Comparison of ENCODE assay signal across 8 cellular contexts in genomic region chr16:67110136-67110847, GRCh38. TPM values are rescaled to one million over a fixed set of nuclear protein-coding genes. Genes with fewer than 3 reads are reported as not detected.
DNase-seq lines count a peak whose midpoint lies in the region; ATAC-seq, FAIRE-seq and TF ChIP-seq lines count a peak whose summit lies in the region.

No MANE protein-coding gene starts in this region.

- peaks cover 0 to 2% (median 0%) of the 10 kb centered on the region in 11 donors for H3K9me3 Mint-ChIP-seq in naive thymus-derived CD4-positive, alpha-beta T cell

- 13% methylated on average over 21 of the region's 27 CpGs; no CpG with 5 or more reads in 1 of the 2 experiments for WGBS in H1 (ENCODE audit: extremely low coverage in 1 of 2, insufficient coverage in 1 of 2, insufficient read length in 1 of 2, insufficient replicate concordance in 2 of 2, low coverage in 1 of 2, low lambda C conversion rate in 2 of 2, missing lambda C conversion rate in 1 of 2), 2 experiments

- peaks cover 0 to 4% (median 0%) of the 10 kb centered on the region in 5 donors for H3K36me3 Mint-ChIP-seq in naive thymus-derived CD4-positive, alpha-beta T cell

- H3K23ac ChIP-seq in H1 (ENCODE audit: insufficient read length), result no peak overlapping the region

- intact Hi-C loops in naive thymus-derived CD4-positive, alpha-beta T cell (cut with micrococcal nuclease), result no loop called here

- peaks cover 26 to 51% (median 34%) of the 10 kb centered on the region in 7 donors for H3K4me1 Mint-ChIP-seq in naive thymus-derived CD4-positive, alpha-beta T cell

- H3K79me1 ChIP-seq in H1 (ENCODE audit: low read depth, low read length), result peaks cover 7% of the 10 kb centered on the region; the same call in 1 of the 2 replicates

- H3K14ac ChIP-seq in H1 (ENCODE audit: insufficient read length), result no peak overlapping the region

- peak; percentile 23 for ATAC-seq in naive thymus-derived CD4-positive, alpha-beta T cell

- no peaks in the 10 kb centered on the region for H3K27me3 Mint-ChIP-seq in naive thymus-derived CD4-positive, alpha-beta T cell

- no peak overlapping the region for H2BK15ac ChIP-seq in H1 (ENCODE audit: low read length)

- H3K36me3 ChIP-seq in ES-I3 (ENCODE audit: insufficient read depth, low read length) (no peaks in the 10 kb centered on the region), H7 (replicated peaks; ENCODE audit: control insufficient read depth, insufficient read depth, low read length) (no peaks in the 10 kb centered on the region), H1 (ENCODE audit: control insufficient read depth in 2 of 4, insufficient read depth in 4 of 4, low read length in 3 of 4) (no peaks in the 10 kb centered on the region)
- peaks cover 0 to 4% (median 0%) of the 10 kb centered on the region in 3 experiments for H3K36me3 ChIP-seq in naive thymus-derived CD4-positive, alpha-beta T cell (ENCODE audit: control insufficient read depth in 2 of 3, insufficient read depth in 3 of 3, low read length in 3 of 3)

- H3K4me2 ChIP-seq in H1 (ENCODE audit: insufficient read depth in 1 of 2, low read depth in 2 of 2, low read length in 2 of 2), result peak overlapping the region; percentile 93 to 100

- CTCF ChIA-PET in H1 (lab: Charles Lee; ENCODE audit: partially characterized antibody), result interaction anchor here (0.6 to 12.0 kb wide), 3 partner anchors 41 to 149 kb away, joined by 3 to 164 read pairs (median 3); partner anchors contain the start of genes B3GNT9 and CES3
- CTCF ChIA-PET in naive thymus-derived CD4-positive, alpha-beta T cell (lab: Charles Lee), result no interaction called here

- no peak for FAIRE-seq in H1 (lab: Jason Lieb, UNC)
- no peak for FAIRE-seq in HTR-8/SVneo (lab: Jason Lieb, UNC)

- TF ChIP-seq EP300 in H1 (IDR thresholded peaks at IDR 0.05; ENCODE audit: borderline replicate concordance in 1 of 2, low read depth in 2 of 2, low read length in 2 of 2), result no peak

- POLR2A ChIA-PET in H1 (lab: Charles Lee; ENCODE audit: partially characterized antibody), result interaction anchor here (0.6 kb wide), 1 partner anchor 158 kb away, joined by 4 read pairs; no protein-coding TSS in a partner anchor
- POLR2A ChIA-PET in naive thymus-derived CD4-positive, alpha-beta T cell (lab: Charles Lee), result interaction anchor here (0.6 to 1.0 kb wide), 3 partner anchors 15 to 82 kb away, joined by 3 read pairs; partner anchors contain the start of gene HSF4

- peaks cover 7 to 47% of the 10 kb centered on the region in 2 experiments; a peak in 3 of 4 replicates for H3K79me2 ChIP-seq in H1 (ENCODE audit: control insufficient read depth in 1 of 2, insufficient read depth in 2 of 2, low read length in 2 of 2)

- TF ChIP-seq CTCF in H1 (IDR thresholded peaks at IDR 0.05; ENCODE audit: control extremely low read depth in 1 of 3, insufficient read depth in 1 of 3, low read depth in 1 of 3, low read length in 3 of 3), result no peak

- H4K5ac ChIP-seq in H1 (ENCODE audit: insufficient read length, low read depth, low read length), result no peak overlapping the region

- H3K23me2 ChIP-seq in H1 (ENCODE audit: low read depth, low read length), result peaks cover 12% of the 10 kb centered on the region

- no peak for TF ChIP-seq POLR2A in H1 (IDR thresholded peaks at IDR 0.05; ENCODE audit: control extremely low read depth in 1 of 2, low read depth in 2 of 2, low read length in 2 of 2)

- no peak overlapping the region for H3K4ac ChIP-seq in H1 (replicated peaks; ENCODE audit: insufficient read length, low read depth, low read length)

- H3K56ac ChIP-seq in H1 (replicated peaks; ENCODE audit: insufficient read length, low read depth, low read length), result no peak overlapping the region

- peaks cover 3% of the 10 kb centered on the region; the same call in 1 of the 2 replicates for H3K27me3 ChIP-seq in H7 (ENCODE audit: control insufficient read depth, insufficient read depth, low read length)
- H3K27me3 ChIP-seq in H1 (replicated peaks in 1 of 4; ENCODE audit: control insufficient read depth in 3 of 4, extremely low read depth in 1 of 4, insufficient read depth in 3 of 4, low read length in 3 of 4), result peaks cover 0 to 4% (median 1%) of the 10 kb centered on the region in 4 experiments; a peak in 2 of 7 replicates
- no peaks in the 10 kb centered on the region for H3K27me3 ChIP-seq in naive thymus-derived CD4-positive, alpha-beta T cell (ENCODE audit: control insufficient read depth in 2 of 2, insufficient read depth in 2 of 2, low read length in 2 of 2)

- no peak overlapping the region for H2BK20ac ChIP-seq in H1 (ENCODE audit: low read length)

- DNase-seq in H7 (no peak), RPMI8226 (peak; percentile 23), H1 (ENCODE audit: low read depth in 1 of 2, low spot score in 2 of 2) (no peak), NCI-H446 treated with DMSO at 0.1 percent for 48 hours (lab: John Stamatoyannopoulos, UW) (no peak), HTR-8/SVneo (ENCODE audit: insufficient read length, low spot score) (no peak), cerebellar cortex (ENCODE audit: low spot score) (no peak)
- DNase-seq in naive thymus-derived CD4-positive, alpha-beta T cell, result peak in 1 of 9 donors; percentile 17

- H3K9me3 ChIP-seq in ES-I3 (ENCODE audit: control insufficient read depth, insufficient read depth, low read length) (no peaks in the 10 kb centered on the region), H1 (ENCODE audit: insufficient read depth in 2 of 2, low read depth in 1 of 2, low read length in 1 of 2) (no peaks in the 10 kb centered on the region)
- no peaks in the 10 kb centered on the region for H3K9me3 ChIP-seq in naive thymus-derived CD4-positive, alpha-beta T cell (ENCODE audit: control insufficient read depth in 2 of 3, low read length in 3 of 3)

- H2BK12ac ChIP-seq in H1 (ENCODE audit: low read depth, low read length), result no peak overlapping the region

- H2AFZ ChIP-seq in H1 (ENCODE audit: low read length), result 0 out of 2 replicates have a peak overlapping the region, but pooled peaks have one; percentile 46

- peak overlapping the region; percentile 81 to 95 (median 87) for H3K27ac Mint-ChIP-seq in naive thymus-derived CD4-positive, alpha-beta T cell

- peak overlapping the region; percentile 91 to 96 (median 94) for H3K4me3 Mint-ChIP-seq in naive thymus-derived CD4-positive, alpha-beta T cell

- H3K4me3 ChIP-seq in H7 (ENCODE audit: insufficient read depth, low read depth, low read length), result peak overlapping the region; percentile 99
- H3K4me3 ChIP-seq in H1 (ENCODE audit: extremely low read depth in 1 of 4, insufficient read depth in 2 of 4, low read depth in 3 of 4, low read length in 4 of 4), result peak overlapping the region; percentile 85 to 98 (median 90)
- peak overlapping the region; percentile 91 for H3K4me3 ChIP-seq in naive thymus-derived CD4-positive, alpha-beta T cell (ENCODE audit: low read length)

- no peak overlapping the region for H2BK5ac ChIP-seq in H1 (ENCODE audit: low read depth, low read length)

- peaks cover 0 to 6% of the 10 kb centered on the region in 2 experiments for H4K20me1 ChIP-seq in H1 (replicated peaks in 1 of 2; ENCODE audit: control insufficient read depth in 1 of 2, insufficient read depth in 2 of 2, low read length in 2 of 2)

- no peak overlapping the region for H2BK120ac ChIP-seq in H1 (replicated peaks; ENCODE audit: low read depth, low read length)

- H4K8ac ChIP-seq in H1 (ENCODE audit: extremely low read depth, insufficient read depth, low read length), result peak overlapping the region; percentile 86; the same call in 1 of the 2 replicates

- H3K18ac ChIP-seq in H1 (ENCODE audit: extremely low read depth, low read length), result no peak overlapping the region; the same call in 1 of the 2 replicates

- no peak overlapping the region for H2AK5ac ChIP-seq in H1 (ENCODE audit: low read depth, low read length)

- H3K9ac ChIP-seq in ES-I3 (ENCODE audit: low read depth, low read length) (peak overlapping the region; percentile 82), H1 (replicated peaks in 1 of 4; ENCODE audit: extremely low read depth in 1 of 4, low read depth in 3 of 4, low read length in 3 of 4) (peak overlapping the region; percentile 53 to 72 (median 60); a peak in 6 of 7 replicates)

- TF ChIP-seq RAD21 in H1 (IDR thresholded peaks at IDR 0.05 in 1 of 2, conservative IDR thresholded peaks at IDR 0.05 in 1 of 2; ENCODE audit: low read depth in 2 of 2, low read length in 2 of 2), result no peak

- H3K4me1 ChIP-seq in ES-I3 (ENCODE audit: insufficient read depth, low read length), result peaks cover 8% of the 10 kb centered on the region; the same call in 1 of the 2 replicates
- peaks cover 0 to 7% (median 5%) of the 10 kb centered on the region in 4 experiments; a peak in 3 of 7 replicates for H3K4me1 ChIP-seq in H1 (replicated peaks in 1 of 4; ENCODE audit: control insufficient read depth in 3 of 4, insufficient read depth in 4 of 4, low read length in 3 of 4)
- peaks cover 9 to 11% of the 10 kb centered on the region in 2 donors for H3K4me1 ChIP-seq in naive thymus-derived CD4-positive, alpha-beta T cell (ENCODE audit: control insufficient read depth in 2 of 2, insufficient read depth in 2 of 2, low read length in 2 of 2)

- no peak overlapping the region for H4K91ac ChIP-seq in H1 (replicated peaks; ENCODE audit: insufficient read length, low read length)

- no peak overlapping the region for H3K27ac ChIP-seq in H1 (ENCODE audit: low read depth, low read length)
- H3K27ac ChIP-seq in naive thymus-derived CD4-positive, alpha-beta T cell (ENCODE audit: low read depth, low read length), result peak overlapping the region; percentile 78

RNA-seq across cellular contexts. Expression of gene PHAF1, which starts 0.6 kb away (rescaled TPM):
- 24.1 and 32.1 TPM in 2 replicates for total RNA-seq in H7 (2014; rRNA removed; shearing (Covaris generic))
- 18.6 TPM in 2 replicates for total RNA-seq in H1 (2021; fragmentation: NEBNext Ultra II Directional; extraction: Animal tissue kit (Norgen Biotek cat#: 25700))
- 20.6 and 26.4 TPM in 2 replicates for polyA plus RNA-seq in H1 (2011; rRNA removed)
- 19.4 TPM for polyA plus RNA-seq in H1 (2011; cell fraction: cytosol; rRNA removed)
- polyA plus RNA-seq in H1 (2011; cell fraction: nucleus; rRNA removed), result 43.5 TPM
- polyA plus RNA-seq in H1 (2012, experiment 1 of 2), result 13.3 to 17.0 TPM (median 16.1 TPM) in 4 replicates
- polyA plus RNA-seq in H1 (2012, experiment 2 of 2), result 13.8 TPM
- 13.3 TPM for polyA plus RNA-seq in H1 (2013, experiment 1 of 2)
- polyA plus RNA-seq in H1 (2013, experiment 2 of 2), result 14.5 TPM
- 32.8 and 43.3 TPM in 2 replicates for polyA minus RNA-seq in H1 (2011; rRNA and poly(A)+ RNA removed)
- polyA minus RNA-seq in H1 (2011; cell fraction: cytosol; rRNA and poly(A)+ RNA removed), result 20.8 TPM
- 35.2 TPM for polyA minus RNA-seq in H1 (2011; cell fraction: nucleus; rRNA and poly(A)+ RNA removed)
- total RNA-seq in naive thymus-derived CD4-positive, alpha-beta T cell, result 10 to 100 TPM; 17.8 to 29.6 (median 21.2) TPM
- 10 to 100 TPM in 1 of 2 donors, 1 to 10 TPM in 1; 8.9 to 21.4 TPM for polyA plus RNA-seq in naive thymus-derived CD4-positive, alpha-beta T cell

RNA-seq across cellular contexts. Expression of gene B3GNT9, which starts 40.5 kb away (rescaled TPM):
- 7.6 and 8.7 TPM in 2 replicates for total RNA-seq in H7 (2014; rRNA removed; shearing (Covaris generic))
- 3.5 and 4.7 TPM in 2 replicates for total RNA-seq in H1 (2021; fragmentation: NEBNext Ultra II Directional; extraction: Animal tissue kit (Norgen Biotek cat#: 25700))
- 9.0 and 10.2 TPM in 2 replicates for polyA plus RNA-seq in H1 (2011; rRNA removed)
- polyA plus RNA-seq in H1 (2011; cell fraction: cytosol; rRNA removed), result 8.5 TPM
- polyA plus RNA-seq in H1 (2011; cell fraction: nucleus; rRNA removed), result 7.6 TPM
- polyA plus RNA-seq in H1 (2012, experiment 1 of 2), result 3.4 to 6.6 TPM (median 5.1 TPM) in 4 replicates
- 4.4 TPM for polyA plus RNA-seq in H1 (2012, experiment 2 of 2)
- polyA plus RNA-seq in H1 (2013, experiment 1 of 2), result 3.9 TPM
- polyA plus RNA-seq in H1 (2013, experiment 2 of 2), result 4.1 TPM
- polyA minus RNA-seq in H1 (2011; rRNA and poly(A)+ RNA removed), result 5.1 and 6.2 TPM in 2 replicates
- polyA minus RNA-seq in H1 (2011; cell fraction: cytosol; rRNA and poly(A)+ RNA removed), result 6.9 TPM
- polyA minus RNA-seq in H1 (2011; cell fraction: nucleus; rRNA and poly(A)+ RNA removed), result 7.0 TPM
- 10 to 100 TPM in 1 of 5 experiments, 1 to 10 TPM in 4; 1.9 to 13.2 (median 2.7) TPM for total RNA-seq in naive thymus-derived CD4-positive, alpha-beta T cell
- 1 to 10 TPM in 1 of 2 donors, under 1 TPM in 1; 0.78 to 2.4 TPM for polyA plus RNA-seq in naive thymus-derived CD4-positive, alpha-beta T cell

RNA-seq across cellular contexts. Expression of gene TRADD, which starts 49.4 kb away (rescaled TPM):
- total RNA-seq in H7 (2014; rRNA removed; shearing (Covaris generic)), result 1.3 and 1.8 TPM in 2 replicates
- total RNA-seq in H1 (2021; fragmentation: NEBNext Ultra II Directional; extraction: Animal tissue kit (Norgen Biotek cat#: 25700)), result 0.19 and 0.29 TPM in 2 replicates
- polyA plus RNA-seq in H1 (2011; rRNA removed), result 0.50 and 0.60 TPM in 2 replicates
- 0.89 TPM for polyA plus RNA-seq in H1 (2011; cell fraction: cytosol; rRNA removed)
- polyA plus RNA-seq in H1 (2011; cell fraction: nucleus; rRNA removed), result 0.68 TPM
- 0.24 to 0.53 TPM (median 0.46 TPM) in 4 replicates for polyA plus RNA-seq in H1 (2012, experiment 1 of 2)
- 0.35 TPM for polyA plus RNA-seq in H1 (2012, experiment 2 of 2)
- polyA plus RNA-seq in H1 (2013, experiment 1 of 2), result 0.14 TPM
- polyA plus RNA-seq in H1 (2013, experiment 2 of 2), result 0.17 TPM
- 0.22 TPM in 1 of 2 replicates, not detected in the other for polyA minus RNA-seq in H1 (2011; rRNA and poly(A)+ RNA removed)
- 0.95 TPM for polyA minus RNA-seq in H1 (2011; cell fraction: cytosol; rRNA and poly(A)+ RNA removed)
- 0.60 TPM for polyA minus RNA-seq in H1 (2011; cell fraction: nucleus; rRNA and poly(A)+ RNA removed)
- total RNA-seq in naive thymus-derived CD4-positive, alpha-beta T cell, result 10 to 100 TPM; 47.0 to 92.8 (median 52.8) TPM
- polyA plus RNA-seq in naive thymus-derived CD4-positive, alpha-beta T cell, result 10 to 100 TPM; 69.8 to 71.1 TPM

RNA-seq across cellular contexts. Expression of gene FBXL8, which starts 49.5 kb away (rescaled TPM):
- total RNA-seq in H7 (2014; rRNA removed; shearing (Covaris generic)), result 0.67 and 0.73 TPM in 2 replicates
- not detected in 2 replicates for total RNA-seq in H1 (2021; fragmentation: NEBNext Ultra II Directional; extraction: Animal tissue kit (Norgen Biotek cat#: 25700))
- 0.11 and 0.67 TPM in 2 replicates for polyA plus RNA-seq in H1 (2011; rRNA removed)
- polyA plus RNA-seq in H1 (2011; cell fraction: cytosol; rRNA removed), result 0.26 TPM
- polyA plus RNA-seq in H1 (2011; cell fraction: nucleus; rRNA removed), result 0.81 TPM
- polyA plus RNA-seq in H1 (2012, experiment 1 of 2), result 0.13 to 0.43 TPM in 2 of 4 replicates, not detected in the others
- polyA plus RNA-seq in H1 (2012, experiment 2 of 2), result not detected
- polyA plus RNA-seq in H1 (2013, experiment 1 of 2), result 0.12 TPM
- not detected for polyA plus RNA-seq in H1 (2013, experiment 2 of 2)
- polyA minus RNA-seq in H1 (2011; rRNA and poly(A)+ RNA removed), result not detected in 2 replicates
- polyA minus RNA-seq in H1 (2011; cell fraction: cytosol; rRNA and poly(A)+ RNA removed), result 2.0 TPM
- polyA minus RNA-seq in H1 (2011; cell fraction: nucleus; rRNA and poly(A)+ RNA removed), result not detected
- 10 to 100 TPM in 2 of 5 experiments, 1 to 10 TPM in 3; 8.7 to 84.7 (median 9.7) TPM for total RNA-seq in naive thymus-derived CD4-positive, alpha-beta T cell
- polyA plus RNA-seq in naive thymus-derived CD4-positive, alpha-beta T cell, result 1 to 10 TPM; 5.2 to 7.8 TPM

RNA-seq across cellular contexts. Expression of gene HSF4, which starts 54.3 kb away (rescaled TPM):
- 1.6 and 4.0 TPM in 2 replicates for total RNA-seq in H7 (2014; rRNA removed; shearing (Covaris generic))
- total RNA-seq in H1 (2021; fragmentation: NEBNext Ultra II Directional; extraction: Animal tissue kit (Norgen Biotek cat#: 25700)), result not detected in 2 replicates
- 0.14 and 0.93 TPM in 2 replicates for polyA plus RNA-seq in H1 (2011; rRNA removed)
- polyA plus RNA-seq in H1 (2011; cell fraction: cytosol; rRNA removed), result 0.92 TPM
- polyA plus RNA-seq in H1 (2011; cell fraction: nucleus; rRNA removed), result 8.0 TPM
- 0.62 to 1.0 TPM (median 0.74 TPM) in 3 of 4 replicates, not detected in the other for polyA plus RNA-seq in H1 (2012, experiment 1 of 2)
- not detected for polyA plus RNA-seq in H1 (2012, experiment 2 of 2)
- 0.20 TPM for polyA plus RNA-seq in H1 (2013, experiment 1 of 2)
- polyA plus RNA-seq in H1 (2013, experiment 2 of 2), result 0.11 TPM
- polyA minus RNA-seq in H1 (2011; rRNA and poly(A)+ RNA removed), result not detected in 2 replicates
- not detected for polyA minus RNA-seq in H1 (2011; cell fraction: cytosol; rRNA and poly(A)+ RNA removed)
- polyA minus RNA-seq in H1 (2011; cell fraction: nucleus; rRNA and poly(A)+ RNA removed), result not detected
- total RNA-seq in naive thymus-derived CD4-positive, alpha-beta T cell, result 100 to 1,000 TPM in 1 of 5 experiments, 10 to 100 TPM in 2, 1 to 10 TPM in 2; 9.9 to 150 (median 15.5) TPM
- polyA plus RNA-seq in naive thymus-derived CD4-positive, alpha-beta T cell, result not detected

Comparison
In these comparisons a context has a peak if more than half of its experiments do, and no peak if none do; other contexts are left out.
1. RNA of gene TRADD, which starts 49.4 kb away (total RNA-seq): 47.0 to 92.8 TPM in naive thymus-derived CD4-positive, alpha-beta T cell; 1.3 to 1.8 TPM in H7 and 0.19 to 0.29 TPM in H1; every median in the first group is over 10 times any median in the second.
2. Peak in every context shown above with its lines, with median percentiles within 50 percentile points of each other: H3K4me3 ChIP-seq.